ENCODE assay signal across 16 cellular contexts in the genomic region with DNA sequence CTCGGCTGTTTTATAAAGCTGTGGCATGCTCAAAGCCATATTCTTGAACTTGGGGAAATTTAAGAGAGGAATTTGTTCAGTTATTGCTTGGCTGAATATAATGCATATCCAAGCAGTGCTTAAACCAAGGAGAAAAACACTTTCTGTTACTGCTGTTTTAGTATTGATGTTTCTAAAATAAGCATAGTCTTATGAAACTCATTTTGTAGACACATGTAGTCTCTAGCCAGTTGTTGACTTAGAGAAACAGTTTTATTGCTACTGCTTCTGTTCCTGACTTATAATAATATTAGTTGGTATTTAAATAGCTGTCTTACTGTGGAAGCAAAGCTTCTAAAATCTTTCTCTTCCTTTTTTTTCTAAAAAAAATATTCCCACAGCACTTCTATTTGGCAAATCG.
"Had no signal": no experiment of that assay in that cellular context is flagged by ENCODE, and none has a peak within 500 bp of the region (broad histone marks: within the 10 kb centered on the region; RNA-seq: fewer than 3 reads in every experiment).

No MANE protein-coding gene starts in this region.

- H3K27me3 ChIP-seq: esophagus muscularis mucosa, suprapubic skin, upper lobe of left lung had no signal

- DNase-seq: activated CD4-positive, alpha-beta T cell treated with anti-CD3 and anti-CD28 coated beads, Interleukin-2, amount 50 U/mL, for 4 hours; activated effector memory CD4-positive, alpha-beta T cell treated with anti-CD3 and anti-CD28 coated beads, Interleukin-2, amount 50 U/mL, for 16 hours; activated T-cell treated with anti-CD3 and anti-CD28 coated beads, Interleukin-2, amount 50 U/mL, for 72 hours; cerebellar nuclear complex; effector CD8-positive, alpha-beta T cell; left colon; occipital lobe; stimulated activated CD4-positive, alpha-beta T cell treated with anti-CD3 and anti-CD28 coated beads, Interleukin-4, amount 100 ng/mL, for 1 hour; stimulated activated naive CD8-positive, alpha-beta T cell treated with anti-CD3 and anti-CD28 coated beads, Interleukin-15, amount 100 ng/mL, for 72 hours; SW 1271; upper lobe of left lung had no signal

- H3K4me1 ChIP-seq: suprapubic skin had no signal

- ATAC-seq: activated T-cell treated with anti-CD3 and anti-CD28 coated beads, Interleukin-2, amount 50 U/mL, for 72 hours; left colon; stimulated activated naive CD8-positive, alpha-beta T cell treated with anti-CD3 and anti-CD28 coated beads, Interleukin-15, amount 100 ng/mL, for 72 hours had no signal

- H3K4me3 Mint-ChIP-seq: activated naive CD4-positive, alpha-beta T cell treated with anti-CD3 and anti-CD28 coated beads, Interleukin-2, amount 50 U/mL, for 24 hours; activated T-cell treated with anti-CD3 and anti-CD28 coated beads, Interleukin-2, amount 50 U/mL, for 72 hours; stimulated activated naive CD8-positive, alpha-beta T cell treated with anti-CD3 and anti-CD28 coated beads, Interleukin-15, amount 100 ng/mL, for 72 hours had no signal

- H3K27ac ChIP-seq: esophagus muscularis mucosa, skin epidermis, suprapubic skin, upper lobe of left lung had no signal

- H3K4me1 Mint-ChIP-seq: activated naive CD4-positive, alpha-beta T cell treated with anti-CD3 and anti-CD28 coated beads, Interleukin-2, amount 50 U/mL, for 24 hours; stimulated activated naive CD8-positive, alpha-beta T cell treated with anti-CD3 and anti-CD28 coated beads, Interleukin-15, amount 100 ng/mL, for 72 hours had no signal

- H3K9me3 ChIP-seq: esophagus muscularis mucosa, suprapubic skin, upper lobe of left lung had no signal

- H3K36me3 Mint-ChIP-seq: activated naive CD4-positive, alpha-beta T cell treated with anti-CD3 and anti-CD28 coated beads, Interleukin-2, amount 50 U/mL, for 24 hours had no signal

- H3K27ac Mint-ChIP-seq: activated naive CD4-positive, alpha-beta T cell treated with anti-CD3 and anti-CD28 coated beads, Interleukin-2, amount 50 U/mL, for 24 hours; activated T-cell treated with anti-CD3 and anti-CD28 coated beads, Interleukin-2, amount 50 U/mL, for 72 hours; stimulated activated naive CD8-positive, alpha-beta T cell treated with anti-CD3 and anti-CD28 coated beads, Interleukin-15, amount 100 ng/mL, for 72 hours had no signal

- H3K4me3 ChIP-seq: esophagus muscularis mucosa, lung, skin epidermis, suprapubic skin, upper lobe of left lung had no signal

- H3K36me3 ChIP-seq: esophagus muscularis mucosa, suprapubic skin, upper lobe of left lung had no signal

- H3K9me3 Mint-ChIP-seq: activated naive CD4-positive, alpha-beta T cell treated with anti-CD3 and anti-CD28 coated beads, Interleukin-2, amount 50 U/mL, for 24 hours; activated T-cell treated with anti-CD3 and anti-CD28 coated beads, Interleukin-2, amount 50 U/mL, for 72 hours; stimulated activated naive CD8-positive, alpha-beta T cell treated with anti-CD3 and anti-CD28 coated beads, Interleukin-15, amount 100 ng/mL, for 72 hours had no signal
